In the genomic region with DNA sequence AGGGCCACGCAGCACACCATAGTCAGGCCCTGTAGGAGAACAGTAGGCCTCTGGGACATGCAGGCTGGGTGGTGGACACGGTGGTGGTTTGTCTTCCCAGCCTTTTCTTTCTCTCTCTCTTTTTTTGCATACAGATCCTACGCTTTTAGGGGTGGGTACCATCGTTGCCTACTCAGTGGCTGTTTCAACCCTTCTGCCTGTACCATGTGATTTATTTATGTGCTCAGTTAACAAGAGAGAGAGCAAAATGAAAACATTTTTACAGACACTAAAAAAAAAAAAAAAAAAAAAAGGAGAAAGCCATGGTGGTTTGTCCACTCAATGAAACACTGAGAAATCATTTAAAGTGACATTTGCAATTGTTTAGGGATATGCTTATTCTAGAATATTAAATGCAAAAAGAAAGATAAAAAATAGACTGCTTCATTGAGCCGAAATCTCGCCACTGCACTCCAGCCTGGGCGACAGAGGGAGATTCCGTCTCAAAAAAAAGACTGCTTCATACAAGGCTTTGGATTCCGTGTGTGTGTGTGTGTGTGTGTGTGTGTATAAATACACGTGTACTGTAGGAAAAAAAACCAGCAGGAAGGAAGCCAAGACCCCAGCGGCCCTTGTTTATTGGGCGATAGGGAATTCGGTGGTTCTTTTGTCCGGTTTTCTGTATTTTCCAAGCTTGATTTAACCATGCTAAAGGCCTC, we compare ENCODE assay signal across 9 cellular contexts. TPM values are rescaled to one million over a fixed set of nuclear protein-coding genes. Genes with fewer than 3 reads are reported as not detected.
DNase-seq lines count a peak whose midpoint lies in the region; ATAC-seq, FAIRE-seq and TF ChIP-seq lines count a peak whose summit lies in the region.
"Had no signal": no experiment of that assay in that cellular context is flagged by ENCODE, and none has a peak within 500 bp of the region (broad histone marks: within the 10 kb centered on the region; RNA-seq: fewer than 3 reads in every experiment).

No MANE protein-coding gene starts in this region.

- no peaks in the 10 kb centered on the region for H3K27me3 ChIP-seq in left ventricle myocardium inferior (ENCODE audit: low read depth)
- no peaks in the 10 kb centered on the region for H3K27me3 ChIP-seq in K562 (ENCODE audit: control insufficient read depth in 2 of 2, insufficient read depth in 2 of 2, low read length in 2 of 2)
- no peaks in the 10 kb centered on the region for H3K27me3 ChIP-seq in left lung
- no peaks in the 10 kb centered on the region for H3K27me3 ChIP-seq in testis

- no TSS peak for BruUV-seq in K562 (replicated peaks; lab: Mats Ljungman, UMichigan)

- H3K4me3 ChIP-seq in left ventricle myocardium inferior (peak overlapping the region; percentile 68), K562 (peak overlapping the region; percentile 54), left lung (peak overlapping the region; percentile 45 to 57), testis (peak overlapping the region; percentile 57 to 61)

- no peaks in the 10 kb centered on the region for H4K20me1 ChIP-seq in K562 (replicated peaks; ENCODE audit: control insufficient read depth, insufficient read depth, low read length)

- H3K9me3 ChIP-seq in left ventricle myocardium inferior (replicated peaks) (no peaks in the 10 kb centered on the region), K562 (replicated peaks; ENCODE audit: control insufficient read depth, insufficient read depth, low read depth, low read length) (no peaks in the 10 kb centered on the region), left lung (no peaks in the 10 kb centered on the region), testis (no peaks in the 10 kb centered on the region)

- H3K4me1 ChIP-seq in left ventricle myocardium inferior (peaks cover 63% of the 10 kb centered on the region), K562 (replicated peaks in 1 of 2; ENCODE audit: control insufficient read depth in 2 of 2, insufficient read depth in 2 of 2, low read length in 2 of 2) (peaks cover 27 to 30% of the 10 kb centered on the region in 2 experiments; a peak in 4 of 5 replicates), left lung (peaks cover 3 to 49% of the 10 kb centered on the region in 2 donors), testis (peaks cover 32% of the 10 kb centered on the region)

- no peak for TF ChIP-seq RAD21 in K562 (CRISPR knock-in tag; conservative IDR thresholded peaks at IDR 0.05 in 1 of 2, IDR thresholded peaks at IDR 0.05 in 1 of 2)

- TF ChIP-seq EP300 in K562 (IDR thresholded peaks at IDR 0.05; ENCODE audit: low read length): no peak

- H3K36me3 ChIP-seq in left ventricle myocardium inferior (no peaks in the 10 kb centered on the region), K562 (ENCODE audit: control insufficient read depth, insufficient read depth, low read length) (no peaks in the 10 kb centered on the region), left lung (no peaks in the 10 kb centered on the region), testis (ENCODE audit: low read depth, missing control alignments) (no peaks in the 10 kb centered on the region)

- H3K9ac ChIP-seq in K562 (ENCODE audit: insufficient read depth in 1 of 2, low read depth in 2 of 2, low read length in 2 of 2): peak overlapping the region; percentile 66 to 71; a peak in 3 of 4 replicates

- in situ Hi-C loops in K562 (cut with MboI): loop anchor here (5.0 to 10.0 kb wide), 3 partner anchors 251 to 611 kb away; partner anchors contain the start of gene DYNC1H1

- intact Hi-C loops in left ventricle myocardium inferior (cut with micrococcal nuclease): no loop called here
- intact Hi-C loops in cardiac septum (cut with DNase I): loop anchor here (5.0 kb wide), 4 partner anchors 191 to 609 kb away; partner anchors contain the start of genes ANKRD9 and HSP90AA1
- intact Hi-C loops in K562 (cut with micrococcal nuclease): loop anchor here (5.0 kb wide), 3 partner anchors 201 to 354 kb away; partner anchors contain the start of gene DYNC1H1
- intact Hi-C loops in left lung (cut with DNase I): no loop called here
- intact Hi-C loops in testis (cut with DNase I; ENCODE audit: low total_unique reads): no loop called here

- ATAC-seq in K562 (no peak), left lung (peak; percentile 12), HG02623 (IDR thresholded peaks at IDR 0.05; ENCODE audit: unreplicated experiment) (no peak), HG03159 (IDR thresholded peaks at IDR 0.05; ENCODE audit: unreplicated experiment) (no peak)

- TF ChIP-seq CTCF in left ventricle myocardium inferior (IDR thresholded peaks at IDR 0.05; ENCODE audit: borderline replicate concordance) (no peak), K562 (IDR thresholded peaks at IDR 0.05 in 2 of 3, conservative IDR thresholded peaks at IDR 0.05 in 1 of 3; ENCODE audit: insufficient read depth in 2 of 3, low read depth in 1 of 3, low read length in 3 of 3) (no peak), left lung (IDR thresholded peaks at IDR 0.05) (no peak), testis (IDR thresholded peaks at IDR 0.05) (peak in 1 of 3 experiments; percentile 13)

- peak overlapping the region; percentile 99 for H2AFZ ChIP-seq in K562 (ENCODE audit: low read depth, low read length)

- no peaks in the 10 kb centered on the region for H3K9me1 ChIP-seq in K562 (ENCODE audit: control insufficient read depth, insufficient read depth, low read length)

- peaks cover 14% of the 10 kb centered on the region for H3K79me2 ChIP-seq in K562 (ENCODE audit: control insufficient read depth, insufficient read depth, low read length)

- H3K27ac ChIP-seq in left ventricle myocardium inferior (replicated peaks) (peak overlapping the region; percentile 97), K562 (ENCODE audit: extremely low read depth, low read depth, low read length) (peak overlapping the region; percentile 74), left lung (peak overlapping the region; percentile 71 to 89), testis (peak overlapping the region; percentile 73 to 98)

- no peak for TF ChIP-seq POLR2A in K562 (conservative IDR thresholded peaks at IDR 0.05)
- no peak for TF ChIP-seq POLR2A in testis (IDR thresholded peaks at IDR 0.05)

- FAIRE-seq in K562 (lab: Jason Lieb, UNC): peak; percentile 67
- FAIRE-seq: islet of Langerhans had no signal

- DNase-seq in left ventricle myocardium inferior (no peak), cardiac septum (ENCODE audit: low spot score) (no peak), NCI-H748 treated with DMSO at 0.1 percent for 48 hours (lab: John Stamatoyannopoulos, UW) (peak; percentile 64), K562 (ENCODE audit: extremely low read depth in 1 of 4, low spot score in 3 of 4) (peak in 1 of 4 experiments; percentile 37), left lung (no peak), testis (peak; percentile 67)

- CTCF ChIA-PET in K562 (lab: Yijun Ruan, JAX; ENCODE audit: low intra/inter-chr PET ratio): interaction anchor here (1.0 to 1.3 kb wide), 2 partner anchors 81 to 269 kb away, joined by 4 to 7 read pairs; no protein-coding TSS in a partner anchor

- 5% methylated on average over 12 of the region's 14 CpGs for WGBS in K562 (ENCODE audit: insufficient coverage, low coverage, missing lambda C conversion rate)
- 11 to 13% methylated on average over 14 of the region's 14 CpGs for WGBS in testis, 2 donors

- POLR2A ChIA-PET in K562 (lab: Yijun Ruan, JAX): interaction anchor here (0.6 to 1.4 kb wide), 3 partner anchors 11 to 1391 kb away, joined by 3 to 4 read pairs (median 3); partner anchors contain the start of gene MOK

- H3K4me2 ChIP-seq in K562 (ENCODE audit: insufficient read depth, low read length): peak overlapping the region; percentile 90

RNA-seq across cellular contexts. Expression of gene ZNF839, which starts 3.3 kb away (rescaled TPM):
- total RNA-seq in left ventricle myocardium inferior (6.9 TPM), cardiac septum (10.2 TPM), K562 (2014; rRNA removed) (6.1 and 6.6 TPM in 2 replicates), K562 (2014; rRNA removed; fragmentation: Illumina TruSeq; extraction: Trizol) (5.2 and 5.3 TPM in 2 replicates), K562 (2015; rRNA removed; fragmentation: Illumina TruSeq; extraction: Trizol) (5.1 and 5.7 TPM in 2 replicates), K562 (2021) (6.6 and 8.4 TPM in 2 replicates), left lung (1 to 10 TPM; 8.8 to 9.4 TPM), testis (10 to 100 TPM; 41.4 to 55.4 TPM)
- 28.7 and 36.1 TPM in 2 replicates for total RNA-seq in K562 (2011; cell fraction: chromatin; rRNA removed; ENCODE audit: low replicate concordance)
- total RNA-seq in K562 (2011; cell fraction: nucleolus; rRNA removed): 12.0 and 18.5 TPM in 2 replicates
- total RNA-seq in K562 (2011; cell fraction: nucleoplasm; rRNA removed): 18.0 and 21.4 TPM in 2 replicates
- polyA plus RNA-seq in K562 (2011; rRNA removed) (7.7 and 8.4 TPM in 2 replicates), K562 (2014; fragmentation: Illumina TruSeq; extraction: Trizol) (5.1 and 6.3 TPM in 2 replicates), K562 (2014; fragmentation: Nextera tagmentation; extraction: Ambion mirVana) (1 to 10 TPM in 1 of 2 experiments, under 1 TPM in 1; 0.42 to 1.0 TPM), K562 (2014; rRNA removed) (8.4 and 8.6 TPM in 2 replicates), testis (ENCODE audit: insufficient read depth, low read depth, low replicate concordance) (59.0 TPM)
- polyA plus RNA-seq in K562 (2011; cell fraction: cytosol; rRNA removed): 5.6 and 5.7 TPM in 2 replicates
- 16.9 and 27.9 TPM in 2 replicates for polyA plus RNA-seq in K562 (2011; cell fraction: nucleus; rRNA removed)
- 4.0 and 6.3 TPM in 2 replicates for polyA plus RNA-seq in K562 (2012)
- 5.9 and 6.7 TPM in 2 replicates for polyA minus RNA-seq in K562 (2011; rRNA and poly(A)+ RNA removed)
- 3.0 and 7.6 TPM in 2 replicates for polyA minus RNA-seq in K562 (2011; cell fraction: cytosol; rRNA and poly(A)+ RNA removed)
- 6.0 and 6.1 TPM in 2 replicates for polyA minus RNA-seq in K562 (2011; cell fraction: nucleus; rRNA and poly(A)+ RNA removed)

RNA-seq across cellular contexts. Expression of gene MOK, which starts 11.2 kb away (rescaled TPM):
- total RNA-seq in left ventricle myocardium inferior (12.2 TPM), cardiac septum (9.5 TPM), K562 (2014; rRNA removed) (5.8 and 7.2 TPM in 2 replicates), K562 (2014; rRNA removed; fragmentation: Illumina TruSeq; extraction: Trizol) (5.2 and 5.3 TPM in 2 replicates), K562 (2015; rRNA removed; fragmentation: Illumina TruSeq; extraction: Trizol) (4.6 and 5.3 TPM in 2 replicates), K562 (2021) (4.9 TPM in 2 replicates), left lung (10 to 100 TPM in 1 of 2 donors, 1 to 10 TPM in 1; 8.7 to 10.1 TPM), testis (100 to 1,000 TPM; 157 to 188 TPM)
- total RNA-seq in K562 (2011; cell fraction: chromatin; rRNA removed; ENCODE audit: low replicate concordance): 15.0 and 20.7 TPM in 2 replicates
- 12.2 and 12.3 TPM in 2 replicates for total RNA-seq in K562 (2011; cell fraction: nucleolus; rRNA removed)
- 14.4 and 17.2 TPM in 2 replicates for total RNA-seq in K562 (2011; cell fraction: nucleoplasm; rRNA removed)
- polyA plus RNA-seq in K562 (2011; rRNA removed) (4.3 and 6.2 TPM in 2 replicates), K562 (2014; fragmentation: Illumina TruSeq; extraction: Trizol) (3.6 and 7.5 TPM in 2 replicates), K562 (2014; fragmentation: Nextera tagmentation; extraction: Ambion mirVana) (1 to 10 TPM; 1.3 to 2.5 TPM), K562 (2014; rRNA removed) (7.6 and 8.4 TPM in 2 replicates), testis (ENCODE audit: insufficient read depth, low read depth, low replicate concordance) (171 TPM)
- polyA plus RNA-seq in K562 (2011; cell fraction: cytosol; rRNA removed): 3.4 and 4.0 TPM in 2 replicates
- polyA plus RNA-seq in K562 (2011; cell fraction: nucleus; rRNA removed): 16.6 and 29.5 TPM in 2 replicates
- 4.5 and 6.4 TPM in 2 replicates for polyA plus RNA-seq in K562 (2012)
- polyA minus RNA-seq in K562 (2011; rRNA and poly(A)+ RNA removed): 4.3 TPM in 2 replicates
- 1.1 and 3.5 TPM in 2 replicates for polyA minus RNA-seq in K562 (2011; cell fraction: cytosol; rRNA and poly(A)+ RNA removed)
- 8.1 TPM in 2 replicates for polyA minus RNA-seq in K562 (2011; cell fraction: nucleus; rRNA and poly(A)+ RNA removed)

RNA-seq across cellular contexts. Expression of gene CINP, which starts 46.5 kb away (rescaled TPM):
- total RNA-seq in left ventricle myocardium inferior (33.4 TPM), cardiac septum (24.5 TPM), K562 (2014; rRNA removed) (47.7 and 56.1 TPM in 2 replicates), K562 (2014; rRNA removed; fragmentation: Illumina TruSeq; extraction: Trizol) (39.3 and 44.7 TPM in 2 replicates), K562 (2015; rRNA removed; fragmentation: Illumina TruSeq; extraction: Trizol) (40.1 and 41.2 TPM in 2 replicates), K562 (2021) (41.2 and 41.8 TPM in 2 replicates), left lung (10 to 100 TPM; 32.1 to 35.5 TPM), testis (10 to 100 TPM; 55.1 to 70.1 TPM)
- 24.7 and 34.2 TPM in 2 replicates for total RNA-seq in K562 (2011; cell fraction: chromatin; rRNA removed; ENCODE audit: low replicate concordance)
- total RNA-seq in K562 (2011; cell fraction: nucleolus; rRNA removed): 17.8 and 18.5 TPM in 2 replicates
- 23.9 and 27.1 TPM in 2 replicates for total RNA-seq in K562 (2011; cell fraction: nucleoplasm; rRNA removed)
- polyA plus RNA-seq in K562 (2011; rRNA removed) (40.8 and 43.7 TPM in 2 replicates), K562 (2014; fragmentation: Illumina TruSeq; extraction: Trizol) (56.5 and 62.4 TPM in 2 replicates), K562 (2014; fragmentation: Nextera tagmentation; extraction: Ambion mirVana) (10 to 100 TPM; 36.3 to 63.2 TPM), K562 (2014; rRNA removed) (54.2 and 54.5 TPM in 2 replicates), testis (ENCODE audit: insufficient read depth, low read depth, low replicate concordance) (80.6 TPM)
- polyA plus RNA-seq in K562 (2011; cell fraction: cytosol; rRNA removed): 46.2 and 84.1 TPM in 2 replicates
- 15.0 and 17.6 TPM in 2 replicates for polyA plus RNA-seq in K562 (2011; cell fraction: nucleus; rRNA removed)
- polyA plus RNA-seq in K562 (2012): 37.8 and 38.6 TPM in 2 replicates
- polyA minus RNA-seq in K562 (2011; rRNA and poly(A)+ RNA removed): 26.9 and 36.0 TPM in 2 replicates
- polyA minus RNA-seq in K562 (2011; cell fraction: cytosol; rRNA and poly(A)+ RNA removed): 15.5 and 16.7 TPM in 2 replicates
- 7.1 and 10.9 TPM in 2 replicates for polyA minus RNA-seq in K562 (2011; cell fraction: nucleus; rRNA and poly(A)+ RNA removed)

RNA-seq across cellular contexts. Expression of gene TECPR2, which starts 46.5 kb away (rescaled TPM):
- total RNA-seq in left ventricle myocardium inferior (20.0 TPM), cardiac septum (28.0 TPM), K562 (2014; rRNA removed) (0.54 and 1.8 TPM in 2 replicates), K562 (2014; rRNA removed; fragmentation: Illumina TruSeq; extraction: Trizol) (1.0 and 1.1 TPM in 2 replicates), K562 (2015; rRNA removed; fragmentation: Illumina TruSeq; extraction: Trizol) (0.83 and 1.2 TPM in 2 replicates), K562 (2021) (1.7 and 3.0 TPM in 2 replicates), left lung (10 to 100 TPM; 26.1 to 30.1 TPM), testis (10 to 100 TPM; 43.4 to 65.9 TPM)
- total RNA-seq in K562 (2011; cell fraction: chromatin; rRNA removed; ENCODE audit: low replicate concordance): 6.6 and 6.9 TPM in 2 replicates
- 3.2 and 5.3 TPM in 2 replicates for total RNA-seq in K562 (2011; cell fraction: nucleolus; rRNA removed)
- 1.8 and 3.7 TPM in 2 replicates for total RNA-seq in K562 (2011; cell fraction: nucleoplasm; rRNA removed)
- polyA plus RNA-seq in K562 (2011; rRNA removed) (1.0 and 1.4 TPM in 2 replicates), K562 (2014; fragmentation: Illumina TruSeq; extraction: Trizol) (0.65 and 0.96 TPM in 2 replicates), K562 (2014; fragmentation: Nextera tagmentation; extraction: Ambion mirVana) (under 1 TPM; 0.04 to 0.13 TPM), K562 (2014; rRNA removed) (0.62 and 1.1 TPM in 2 replicates), testis (ENCODE audit: insufficient read depth, low read depth, low replicate concordance) (43.6 TPM)
- polyA plus RNA-seq in K562 (2011; cell fraction: cytosol; rRNA removed): 0.65 and 1.3 TPM in 2 replicates
- 1.8 and 2.9 TPM in 2 replicates for polyA plus RNA-seq in K562 (2011; cell fraction: nucleus; rRNA removed)
- polyA plus RNA-seq in K562 (2012): 1.2 and 1.9 TPM in 2 replicates
- 1.9 and 2.3 TPM in 2 replicates for polyA minus RNA-seq in K562 (2011; rRNA and poly(A)+ RNA removed)
- 0.82 and 2.5 TPM in 2 replicates for polyA minus RNA-seq in K562 (2011; cell fraction: cytosol; rRNA and poly(A)+ RNA removed)
- 2.0 and 3.1 TPM in 2 replicates for polyA minus RNA-seq in K562 (2011; cell fraction: nucleus; rRNA and poly(A)+ RNA removed)

Comparison
In these comparisons a context has a peak if more than half of its experiments do, and no peak if none do; other contexts are left out.
1. intact Hi-C loops: an anchor here in cardiac septum (5.0 kb wide) and K562 (5.0 kb wide); none called in left ventricle myocardium inferior, left lung and testis.
2. DNase-seq: peak in NCI-H748 treated with DMSO at 0.1 percent for 48 hours (single experiment) and testis (single experiment); none in left ventricle myocardium inferior (single experiment), cardiac septum (single experiment) and left lung (0 of 2).
3. RNA of gene MOK, which starts 11.2 kb away (total RNA-seq): 157 to 188 TPM in testis; 12.2 TPM in left ventricle myocardium inferior (single experiment), 8.7 to 10.1 TPM in left lung, 9.5 TPM in cardiac septum (single experiment) and 4.6 to 20.7 TPM in K562; every median in the first group is over 4 times any median in the second.
4. Peak in every context shown above with its lines, with median percentiles within 50 percentile points of each other: H3K27ac ChIP-seq and H3K4me3 ChIP-seq.